ENCODE assay signal across 8 cellular contexts in genomic region chr21:29078884-29079765, GRCh38. TPM values are rescaled to one million over a fixed set of nuclear protein-coding genes. Genes with fewer than 3 reads are reported as not detected.
DNase-seq lines count a peak whose midpoint lies in the region; ATAC-seq lines count a peak whose summit lies in the region.

No MANE protein-coding gene starts in this region.

- ATAC-seq in HG03066 (IDR thresholded peaks at IDR 0.05; ENCODE audit: low read depth, unreplicated experiment): peak; percentile 46
- peak; percentile 3 for ATAC-seq in aorta (ENCODE audit: low FRiP score)

- intact Hi-C loops in aorta (cut with DNase I): no loop called here

- peak overlapping the region; percentile 21 for H3K27ac ChIP-seq in SJSA1
- H3K27ac ChIP-seq in aorta (ENCODE audit: low read depth in 1 of 2, low read length in 2 of 2): peak overlapping the region; percentile 45 to 77

- DNase-seq in SIG-M5 treated with dmso at 0.1 percent for 504 hours (lab: John Stamatoyannopoulos, UW; ENCODE audit: unreplicated experiment): peak; percentile 76
- no peak for DNase-seq in SIG-M5 (lab: John Stamatoyannopoulos, UW)
- DNase-seq in SJSA1 (ENCODE audit: low read depth in 1 of 2, low spot score in 2 of 2): peak; percentile 64 to 75
- DNase-seq in aorta: peak in 1 of 2 donors; percentile 61
- no peak for DNase-seq in NCI-H2107 treated with DMSO at 0.1 percent for 48 hours (lab: John Stamatoyannopoulos, UW; ENCODE audit: unreplicated experiment)
- no peak for DNase-seq in NCI-H146 treated with DMSO at 0.1 percent for 48 hours (lab: John Stamatoyannopoulos, UW; ENCODE audit: unreplicated experiment)

- WGBS in aorta, 2 donors: 73 to 74% methylated on average over 8 of the region's 8 CpGs

- H3K9me3 ChIP-seq in SJSA1 (replicated peaks) (no peaks in the 10 kb centered on the region), endocrine pancreas (ENCODE audit: control insufficient read depth, low read length) (no peaks in the 10 kb centered on the region), aorta (ENCODE audit: control insufficient read depth, low read length) (no peaks in the 10 kb centered on the region)

- no peaks in the 10 kb centered on the region for H3K27me3 ChIP-seq in SJSA1 (replicated peaks)
- no peaks in the 10 kb centered on the region for H3K27me3 ChIP-seq in endocrine pancreas (ENCODE audit: control insufficient read depth, insufficient read depth, low read length)
- no peaks in the 10 kb centered on the region for H3K27me3 ChIP-seq in aorta (ENCODE audit: control insufficient read depth in 1 of 2, insufficient read depth in 2 of 2, low read length in 1 of 2)

- H3K4me3 ChIP-seq in SJSA1 (no peak overlapping the region), endocrine pancreas (ENCODE audit: control insufficient read depth, insufficient read depth, low read length) (peak overlapping the region; percentile 50), aorta (ENCODE audit: low read length in 2 of 2) (no peak overlapping the region)

- no peaks in the 10 kb centered on the region for H3K36me3 ChIP-seq in SJSA1
- H3K36me3 ChIP-seq in endocrine pancreas (ENCODE audit: control insufficient read depth, insufficient read depth, low read length): no peaks in the 10 kb centered on the region
- H3K36me3 ChIP-seq in aorta (ENCODE audit: control insufficient read depth in 1 of 2, insufficient read depth in 2 of 2, low read length in 1 of 2): no peaks in the 10 kb centered on the region

- H3K4me1 ChIP-seq in SJSA1 (replicated peaks) (peaks cover 48% of the 10 kb centered on the region), endocrine pancreas (ENCODE audit: control insufficient read depth, insufficient read depth, low read length) (no peaks in the 10 kb centered on the region), aorta (ENCODE audit: control insufficient read depth in 1 of 2, insufficient read depth in 2 of 2, low read length in 2 of 2) (peaks cover 0 to 2% of the 10 kb centered on the region in 2 donors)

- H3K9ac ChIP-seq in endocrine pancreas (ENCODE audit: control insufficient read depth, insufficient read depth, low read length): no peak overlapping the region

RNA-seq across cellular contexts. Expression of gene CCT8, which starts 5.7 kb away (rescaled TPM):
- total RNA-seq in SJSA1 (2014; rRNA removed; shearing (Covaris generic)): 330 and 390 TPM in 2 replicates
- total RNA-seq in aorta: 100 to 1,000 TPM in 1 of 2 donors, 10 to 100 TPM in 1; 88.7 to 129 TPM
- 100 to 1,000 TPM; 106 to 130 TPM for polyA plus RNA-seq in aorta

RNA-seq across cellular contexts. Expression of gene MAP3K7CL, which starts 51.3 kb away (rescaled TPM):
- total RNA-seq in SJSA1 (2014; rRNA removed; shearing (Covaris generic)): 5.3 and 11.7 TPM in 2 replicates
- 10 to 100 TPM; 33.0 to 84.6 TPM for total RNA-seq in aorta
- 10 to 100 TPM; 19.4 to 33.4 TPM for polyA plus RNA-seq in aorta

RNA-seq across cellular contexts. Expression of gene USP16, which starts 54.7 kb away (rescaled TPM):
- total RNA-seq in SJSA1 (2014; rRNA removed; shearing (Covaris generic)): 54.1 and 62.1 TPM in 2 replicates
- 10 to 100 TPM; 33.8 to 42.8 TPM for total RNA-seq in aorta
- polyA plus RNA-seq in aorta: 10 to 100 TPM; 38.7 to 39.8 TPM

RNA-seq across cellular contexts. Expression of gene RWDD2B, which starts 60.0 kb away (rescaled TPM):
- 20.0 and 24.4 TPM in 2 replicates for total RNA-seq in SJSA1 (2014; rRNA removed; shearing (Covaris generic))
- 10 to 100 TPM; 13.9 to 16.1 TPM for total RNA-seq in aorta
- 10 to 100 TPM; 26.7 to 27.2 TPM for polyA plus RNA-seq in aorta

Comparison
In these comparisons a context has a peak if more than half of its experiments do, and no peak if none do; other contexts are left out.
1. DNase-seq: peak in SIG-M5 treated with dmso at 0.1 percent for 504 hours (single experiment) and SJSA1 (2 of 2); none in SIG-M5 (single experiment), NCI-H2107 treated with DMSO at 0.1 percent for 48 hours (single experiment) and NCI-H146 treated with DMSO at 0.1 percent for 48 hours (single experiment).